Comparison of ENCODE assay signal across 2 cellular contexts in the genomic region with DNA sequence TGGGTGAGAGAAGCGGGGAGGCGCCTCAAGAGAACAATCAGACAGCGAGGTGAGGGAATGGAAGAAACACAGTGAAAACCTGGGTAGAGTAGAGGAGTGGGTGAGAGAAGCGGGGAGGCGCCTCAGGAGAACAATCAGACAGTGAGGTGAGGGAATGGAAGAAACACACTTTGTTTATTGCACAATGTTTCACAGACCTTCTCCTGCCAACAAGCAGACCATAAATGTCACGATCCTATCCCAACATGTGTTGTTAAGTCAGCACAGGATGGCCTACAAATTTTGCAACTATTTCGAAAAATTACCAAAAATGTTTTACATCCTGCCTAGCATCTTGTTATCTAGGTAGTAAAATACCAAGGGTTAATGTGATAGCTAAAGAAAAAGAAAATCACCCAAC.
TF ChIP-seq lines count a peak whose summit lies in the region.

No MANE protein-coding gene starts in this region.

TF ChIP-seq in GM23338, 12 proteins besides CTCF, POLR2A, EP300 and RAD21 (continued from another document):
- TF ChIP-seq, protein P1, sequence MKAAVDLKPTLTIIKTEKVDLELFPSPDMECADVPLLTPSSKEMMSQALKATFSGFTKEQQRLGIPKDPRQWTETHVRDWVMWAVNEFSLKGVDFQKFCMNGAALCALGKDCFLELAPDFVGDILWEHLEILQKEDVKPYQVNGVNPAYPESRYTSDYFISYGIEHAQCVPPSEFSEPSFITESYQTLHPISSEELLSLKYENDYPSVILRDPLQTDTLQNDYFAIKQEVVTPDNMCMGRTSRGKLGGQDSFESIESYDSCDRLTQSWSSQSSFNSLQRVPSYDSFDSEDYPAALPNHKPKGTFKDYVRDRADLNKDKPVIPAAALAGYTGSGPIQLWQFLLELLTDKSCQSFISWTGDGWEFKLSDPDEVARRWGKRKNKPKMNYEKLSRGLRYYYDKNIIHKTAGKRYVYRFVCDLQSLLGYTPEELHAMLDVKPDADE (IDR thresholded peaks at IDR 0.05): no peak
- TF ChIP-seq POLR2AphosphoS5 (IDR thresholded peaks at IDR 0.05; ENCODE audit: low read depth) (no peak), CREB1 (CRISPR knock-in tag; IDR thresholded peaks at IDR 0.05; ENCODE audit: low read depth) (no peak), ZNF331 (CRISPR knock-in tag; IDR thresholded peaks at IDR 0.05; ENCODE audit: low read depth) (no peak), NANOG (IDR thresholded peaks at IDR 0.05; ENCODE audit: borderline replicate concordance) (no peak), ZNF114 (CRISPR knock-in tag; IDR thresholded peaks at IDR 0.05) (no peak)
- TF ChIP-seq, protein P2, sequence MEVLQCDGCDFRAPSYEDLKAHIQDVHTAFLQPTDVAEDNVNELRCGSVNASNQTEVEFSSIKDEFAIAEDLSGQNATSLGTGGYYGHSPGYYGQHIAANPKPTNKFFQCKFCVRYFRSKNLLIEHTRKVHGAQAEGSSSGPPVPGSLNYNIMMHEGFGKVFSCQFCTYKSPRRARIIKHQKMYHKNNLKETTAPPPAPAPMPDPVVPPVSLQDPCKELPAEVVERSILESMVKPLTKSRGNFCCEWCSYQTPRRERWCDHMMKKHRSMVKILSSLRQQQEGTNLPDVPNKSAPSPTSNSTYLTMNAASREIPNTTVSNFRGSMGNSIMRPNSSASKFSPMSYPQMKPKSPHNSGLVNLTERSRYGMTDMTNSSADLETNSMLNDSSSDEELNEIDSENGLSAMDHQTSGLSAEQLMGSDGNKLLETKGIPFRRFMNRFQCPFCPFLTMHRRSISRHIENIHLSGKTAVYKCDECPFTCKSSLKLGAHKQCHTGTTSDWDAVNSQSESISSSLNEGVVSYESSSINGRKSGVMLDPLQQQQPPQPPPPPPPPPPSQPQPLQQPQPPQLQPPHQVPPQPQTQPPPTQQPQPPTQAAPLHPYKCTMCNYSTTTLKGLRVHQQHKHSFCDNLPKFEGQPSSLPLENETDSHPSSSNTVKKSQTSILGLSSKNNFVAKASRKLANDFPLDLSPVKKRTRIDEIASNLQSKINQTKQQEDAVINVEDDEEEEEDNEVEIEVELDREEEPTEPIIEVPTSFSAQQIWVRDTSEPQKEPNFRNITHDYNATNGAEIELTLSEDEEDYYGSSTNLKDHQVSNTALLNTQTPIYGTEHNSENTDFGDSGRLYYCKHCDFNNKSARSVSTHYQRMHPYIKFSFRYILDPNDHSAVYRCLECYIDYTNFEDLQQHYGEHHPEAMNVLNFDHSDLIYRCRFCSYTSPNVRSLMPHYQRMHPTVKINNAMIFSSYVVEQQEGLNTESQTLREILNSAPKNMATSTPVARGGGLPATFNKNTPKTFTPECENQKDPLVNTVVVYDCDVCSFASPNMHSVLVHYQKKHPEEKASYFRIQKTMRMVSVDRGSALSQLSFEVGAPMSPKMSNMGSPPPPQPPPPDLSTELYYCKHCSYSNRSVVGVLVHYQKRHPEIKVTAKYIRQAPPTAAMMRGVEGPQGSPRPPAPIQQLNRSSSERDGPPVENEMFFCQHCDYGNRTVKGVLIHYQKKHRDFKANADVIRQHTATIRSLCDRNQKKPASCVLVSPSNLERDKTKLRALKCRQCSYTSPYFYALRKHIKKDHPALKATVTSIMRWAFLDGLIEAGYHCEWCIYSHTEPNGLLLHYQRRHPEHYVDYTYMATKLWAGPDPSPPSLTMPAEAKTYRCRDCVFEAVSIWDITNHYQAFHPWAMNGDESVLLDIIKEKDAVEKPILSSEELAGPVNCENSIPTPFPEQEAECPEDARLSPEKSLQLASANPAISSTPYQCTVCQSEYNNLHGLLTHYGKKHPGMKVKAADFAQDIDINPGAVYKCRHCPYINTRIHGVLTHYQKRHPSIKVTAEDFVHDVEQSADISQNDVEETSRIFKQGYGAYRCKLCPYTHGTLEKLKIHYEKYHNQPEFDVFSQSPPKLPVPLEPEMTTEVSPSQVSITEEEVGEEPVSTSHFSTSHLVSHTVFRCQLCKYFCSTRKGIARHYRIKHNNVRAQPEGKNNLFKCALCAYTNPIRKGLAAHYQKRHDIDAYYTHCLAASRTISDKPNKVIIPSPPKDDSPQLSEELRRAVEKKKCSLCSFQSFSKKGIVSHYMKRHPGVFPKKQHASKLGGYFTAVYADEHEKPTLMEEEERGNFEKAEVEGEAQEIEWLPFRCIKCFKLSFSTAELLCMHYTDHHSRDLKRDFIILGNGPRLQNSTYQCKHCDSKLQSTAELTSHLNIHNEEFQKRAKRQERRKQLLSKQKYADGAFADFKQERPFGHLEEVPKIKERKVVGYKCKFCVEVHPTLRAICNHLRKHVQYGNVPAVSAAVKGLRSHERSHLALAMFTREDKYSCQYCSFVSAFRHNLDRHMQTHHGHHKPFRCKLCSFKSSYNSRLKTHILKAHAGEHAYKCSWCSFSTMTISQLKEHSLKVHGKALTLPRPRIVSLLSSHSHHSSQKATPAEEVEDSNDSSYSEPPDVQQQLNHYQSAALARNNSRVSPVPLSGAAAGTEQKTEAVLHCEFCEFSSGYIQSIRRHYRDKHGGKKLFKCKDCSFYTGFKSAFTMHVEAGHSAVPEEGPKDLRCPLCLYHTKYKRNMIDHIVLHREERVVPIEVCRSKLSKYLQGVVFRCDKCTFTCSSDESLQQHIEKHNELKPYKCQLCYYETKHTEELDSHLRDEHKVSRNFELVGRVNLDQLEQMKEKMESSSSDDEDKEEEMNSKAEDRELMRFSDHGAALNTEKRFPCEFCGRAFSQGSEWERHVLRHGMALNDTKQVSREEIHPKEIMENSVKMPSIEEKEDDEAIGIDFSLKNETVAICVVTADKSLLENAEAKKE (CRISPR knock-in tag; IDR thresholded peaks at IDR 0.05): no peak

TF ChIP-seq in WTC11, 78 proteins besides CTCF, POLR2A, EP300 and RAD21 (continued from another document):
- TF ChIP-seq, protein P3, sequence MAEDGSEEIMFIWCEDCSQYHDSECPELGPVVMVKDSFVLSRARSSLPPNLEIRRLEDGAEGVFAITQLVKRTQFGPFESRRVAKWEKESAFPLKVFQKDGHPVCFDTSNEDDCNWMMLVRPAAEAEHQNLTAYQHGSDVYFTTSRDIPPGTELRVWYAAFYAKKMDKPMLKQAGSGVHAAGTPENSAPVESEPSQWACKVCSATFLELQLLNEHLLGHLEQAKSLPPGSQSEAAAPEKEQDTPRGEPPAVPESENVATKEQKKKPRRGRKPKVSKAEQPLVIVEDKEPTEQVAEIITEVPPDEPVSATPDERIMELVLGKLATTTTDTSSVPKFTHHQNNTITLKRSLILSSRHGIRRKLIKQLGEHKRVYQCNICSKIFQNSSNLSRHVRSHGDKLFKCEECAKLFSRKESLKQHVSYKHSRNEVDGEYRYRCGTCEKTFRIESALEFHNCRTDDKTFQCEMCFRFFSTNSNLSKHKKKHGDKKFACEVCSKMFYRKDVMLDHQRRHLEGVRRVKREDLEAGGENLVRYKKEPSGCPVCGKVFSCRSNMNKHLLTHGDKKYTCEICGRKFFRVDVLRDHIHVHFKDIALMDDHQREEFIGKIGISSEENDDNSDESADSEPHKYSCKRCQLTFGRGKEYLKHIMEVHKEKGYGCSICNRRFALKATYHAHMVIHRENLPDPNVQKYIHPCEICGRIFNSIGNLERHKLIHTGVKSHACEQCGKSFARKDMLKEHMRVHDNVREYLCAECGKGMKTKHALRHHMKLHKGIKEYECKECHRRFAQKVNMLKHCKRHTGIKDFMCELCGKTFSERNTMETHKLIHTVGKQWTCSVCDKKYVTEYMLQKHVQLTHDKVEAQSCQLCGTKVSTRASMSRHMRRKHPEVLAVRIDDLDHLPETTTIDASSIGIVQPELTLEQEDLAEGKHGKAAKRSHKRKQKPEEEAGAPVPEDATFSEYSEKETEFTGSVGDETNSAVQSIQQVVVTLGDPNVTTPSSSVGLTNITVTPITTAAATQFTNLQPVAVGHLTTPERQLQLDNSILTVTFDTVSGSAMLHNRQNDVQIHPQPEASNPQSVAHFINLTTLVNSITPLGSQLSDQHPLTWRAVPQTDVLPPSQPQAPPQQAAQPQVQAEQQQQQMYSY (CRISPR knock-in tag; IDR thresholded peaks at IDR 0.05): peak; percentile 47; the same call in 1 of the 2 replicates
- TF ChIP-seq, protein P4, sequence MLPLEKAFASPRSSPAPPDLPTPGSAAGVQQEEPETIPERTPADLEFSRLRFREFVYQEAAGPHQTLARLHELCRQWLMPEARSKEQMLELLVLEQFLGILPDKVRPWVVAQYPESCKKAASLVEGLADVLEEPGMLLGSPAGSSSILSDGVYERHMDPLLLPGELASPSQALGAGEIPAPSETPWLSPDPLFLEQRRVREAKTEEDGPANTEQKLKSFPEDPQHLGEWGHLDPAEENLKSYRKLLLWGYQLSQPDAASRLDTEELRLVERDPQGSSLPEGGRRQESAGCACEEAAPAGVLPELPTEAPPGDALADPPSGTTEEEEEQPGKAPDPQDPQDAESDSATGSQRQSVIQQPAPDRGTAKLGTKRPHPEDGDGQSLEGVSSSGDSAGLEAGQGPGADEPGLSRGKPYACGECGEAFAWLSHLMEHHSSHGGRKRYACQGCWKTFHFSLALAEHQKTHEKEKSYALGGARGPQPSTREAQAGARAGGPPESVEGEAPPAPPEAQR (CRISPR knock-in tag; IDR thresholded peaks at IDR 0.05): no peak
